Comparison of ENCODE assay signal across 22 cellular contexts in genomic region chr2:39546409-39546808, GRCh38.
"Had no signal": no experiment of that assay in that cellular context is flagged by ENCODE, and none has a peak within 500 bp of the region (broad histone marks: within the 10 kb centered on the region; RNA-seq: fewer than 3 reads in every experiment).

No MANE protein-coding gene starts in this region.

- H3K4me3 ChIP-seq: left lung, lower lobe of right lung, ovary, right lobe of liver, skin epidermis, spleen, suprapubic skin, thoracic aorta, tibial artery, upper lobe of right lung had no signal

- H3K27me3 ChIP-seq: left lung, ovary, right lobe of liver, spleen, suprapubic skin, tibial artery, upper lobe of right lung had no signal

- ATAC-seq: left colon; lower lobe of right lung; naive thymus-derived CD4-positive, alpha-beta T cell; natural killer cell treated with Interleukin-12 subunit alpha and Interleukin-12 subunit beta and Interleukin-15 and Interleukin-18, amount 100 ng/mL, for 72 hours; upper lobe of right lung had no signal

- DNase-seq: hypothalamus; immature natural killer cell; kidney; left colon; left lung; lower lobe of right lung; mesendoderm; naive thymus-derived CD4-positive, alpha-beta T cell; ovary; right lobe of liver; spleen; stimulated activated CD4-positive, alpha-beta T cell treated with anti-CD3 and anti-CD28 coated beads, Interleukin-4, amount 100 ng/mL, for 24 hours; stimulated activated naive CD4-positive, alpha-beta T cell; tibial artery; trophoblast cell; upper lobe of right lung had no signal

- H3K9me3 ChIP-seq: left lung, lower lobe of right lung, ovary, right lobe of liver, suprapubic skin, thoracic aorta, upper lobe of right lung had no signal

- FAIRE-seq: islet of Langerhans, kidney, urothelium cell line had no signal

- H3K36me3 ChIP-seq: left lung, lower lobe of right lung, ovary, right lobe of liver, spleen, suprapubic skin, thoracic aorta, tibial artery, upper lobe of right lung had no signal

- H3K4me1 ChIP-seq: left lung, lower lobe of right lung, suprapubic skin, upper lobe of right lung had no signal

- H3K27ac ChIP-seq: left lung, lower lobe of right lung, ovary, right lobe of liver, skin epidermis, spleen, suprapubic skin, thoracic aorta, tibial artery, upper lobe of right lung had no signal
